ENCODE assay signal across 16 cellular contexts in genomic region chr10:125009580-125010235, GRCh38.
DNase-seq lines count a peak whose midpoint lies in the region; ATAC-seq and TF ChIP-seq lines count a peak whose summit lies in the region.
"Had no signal": no experiment of that assay in that cellular context is flagged by ENCODE, and none has a peak within 500 bp of the region (broad histone marks: within the 10 kb centered on the region; RNA-seq: fewer than 3 reads in every experiment).

No MANE protein-coding gene starts in this region.

- intact Hi-C loops in heart right ventricle (cut with DNase I) = loop anchor here in 5 of 10 donors (5.0 to 10.0 kb wide), 4 partner anchors 38 to 145 kb away; no protein-coding TSS in a partner anchor
- intact Hi-C loops in posterior vena cava (cut with DNase I) = loop anchor here in 1 of 2 donors (10.0 kb wide), 1 partner anchor 45 kb away; no protein-coding TSS in a partner anchor
- intact Hi-C loops in uterus (cut with DNase I; ENCODE audit: low total_unique reads) = loop anchor here (10.0 kb wide), 1 partner anchor 65 kb away; no protein-coding TSS in a partner anchor

- H2AFZ ChIP-seq in hepatocyte = no peak overlapping the region

- ATAC-seq in heart right ventricle (no peak), GM19452 (IDR thresholded peaks at IDR 0.05; ENCODE audit: unreplicated experiment) (no peak), HG03354 (IDR thresholded peaks at IDR 0.05; ENCODE audit: poor library complexity, severe bottlenecking, unreplicated experiment) (no peak)
- ATAC-seq: A549; activated T-cell treated with anti-CD3 and anti-CD28 coated beads, Interleukin-2, amount 50 U/mL, for 72 hours; heart left ventricle had no signal

- peaks cover 30% of the 10 kb centered on the region for H4K20me1 ChIP-seq in hepatocyte (ENCODE audit: insufficient read depth, poor library complexity, severe bottlenecking)

- WGBS in heart right ventricle, 2 donors = 85 to 87% methylated on average over 15 of the region's 15 CpGs
- 78% methylated on average over 15 of the region's 15 CpGs for WGBS in hepatocyte (ENCODE audit: low lambda C conversion rate, missing lambda C conversion rate)

- no peak for TF ChIP-seq POLR2A in uterus (IDR thresholded peaks at IDR 0.05)

- TF ChIP-seq CTCF in right atrium auricular region (IDR thresholded peaks at IDR 0.05) (no peak), heart right ventricle (IDR thresholded peaks at IDR 0.05) (no peak), hepatocyte (IDR thresholded peaks at IDR 0.05; ENCODE audit: poor library complexity) (no peak), uterus (IDR thresholded peaks at IDR 0.05) (no peak), BE2C (IDR thresholded peaks at IDR 0.05; ENCODE audit: low read depth, low read length) (no peak)

- H3K79me2 ChIP-seq in hepatocyte = peaks cover 97% of the 10 kb centered on the region

- H3K4me1 ChIP-seq in right atrium auricular region (peaks cover 0 to 79% of the 10 kb centered on the region in 2 donors), heart right ventricle (peaks cover 31 to 82% (median 58%) of the 10 kb centered on the region in 9 donors), hepatocyte (ENCODE audit: insufficient read depth) (no peaks in the 10 kb centered on the region), uterus (peaks cover 1 to 3% of the 10 kb centered on the region in 2 donors), BE2C (peaks cover 18% of the 10 kb centered on the region)
- H3K4me1 ChIP-seq: A549 had no signal

- H3K27ac ChIP-seq in right atrium auricular region (peak overlapping the region; percentile 79 to 89), heart right ventricle (peak overlapping the region in 4 of 10 donors; percentile 8 to 82 (median 60)), hepatocyte (peak overlapping the region; percentile 88), uterus (peak overlapping the region; percentile 4 to 22)
- H3K27ac ChIP-seq: A549 had no signal

- H3K36me3 ChIP-seq in right atrium auricular region (peaks cover 11% of the 10 kb centered on the region), heart right ventricle (peaks cover 0 to 43% (median 0%) of the 10 kb centered on the region in 9 donors), hepatocyte (replicated peaks; ENCODE audit: insufficient read depth, low read depth) (no peaks in the 10 kb centered on the region), uterus (no peaks in the 10 kb centered on the region), BE2C (peaks cover 23% of the 10 kb centered on the region)

- DNase-seq in right atrium auricular region (ENCODE audit: low spot score) = no peak
- no peak for DNase-seq in heart right ventricle
- DNase-seq in hepatocyte (ENCODE audit: low spot score) = no peak
- peak; percentile 34 for DNase-seq in posterior vena cava (ENCODE audit: low spot score)
- no peak for DNase-seq in uterus
- DNase-seq in BE2C = no peak
- DNase-seq: activated CD4-positive, alpha-beta memory T cell treated with anti-CD3 and anti-CD28 coated beads for 36 hours; activated T-cell treated with anti-CD3 and anti-CD28 coated beads, Interleukin-2, amount 50 U/mL, for 72 hours; cerebellar nuclear complex; EL; NCI-H146; NCI-H446 had no signal

- H3K27me3 ChIP-seq in right atrium auricular region (no peaks in the 10 kb centered on the region), heart right ventricle (no peaks in the 10 kb centered on the region), hepatocyte (no peaks in the 10 kb centered on the region), uterus (no peaks in the 10 kb centered on the region), BE2C (no peaks in the 10 kb centered on the region)
- H3K27me3 ChIP-seq: heart left ventricle had no signal

- H3K9me3 ChIP-seq in right atrium auricular region (no peaks in the 10 kb centered on the region), heart right ventricle (no peaks in the 10 kb centered on the region), hepatocyte (ENCODE audit: low read depth) (no peaks in the 10 kb centered on the region), uterus (no peaks in the 10 kb centered on the region), BE2C (no peaks in the 10 kb centered on the region)
- H3K9me3 ChIP-seq: A549, heart left ventricle had no signal

- H3K4me2 ChIP-seq in hepatocyte = no peak overlapping the region
- H3K4me2 ChIP-seq: A549 had no signal

- H3K4me3 ChIP-seq in right atrium auricular region = no peak overlapping the region
- H3K4me3 ChIP-seq in heart right ventricle = no peak overlapping the region
- H3K4me3 ChIP-seq in hepatocyte = no peak overlapping the region
- H3K4me3 ChIP-seq in uterus = no peak overlapping the region
- H3K4me3 ChIP-seq in BE2C (ENCODE audit: low read depth, low read length) = no peak overlapping the region
- H3K4me3 ChIP-seq: A549, heart left ventricle had no signal

- H3K9me2 ChIP-seq in hepatocyte (replicated peaks; ENCODE audit: insufficient read depth) = no peaks in the 10 kb centered on the region
